In the genomic region with DNA sequence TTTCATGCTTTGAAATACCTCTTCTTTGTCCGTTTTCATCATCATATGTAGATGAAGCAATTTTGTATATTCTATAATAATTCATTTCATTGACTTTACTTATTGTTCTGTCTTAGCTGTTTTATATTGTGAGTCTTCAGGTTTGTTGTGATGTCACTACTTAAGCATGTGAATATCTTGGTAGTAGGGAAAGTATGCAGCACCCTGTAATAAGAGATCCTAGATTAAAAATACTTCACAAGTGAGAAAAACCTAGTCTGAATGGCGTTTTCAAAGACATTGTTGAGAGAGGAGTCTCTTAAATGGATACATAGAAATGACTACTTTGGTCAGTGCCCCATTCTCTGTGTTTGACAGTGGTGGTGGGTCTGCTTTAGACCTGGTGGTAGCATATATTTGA, we compare ENCODE assay signal across 30 cellular contexts.
DNase-seq lines count a peak whose midpoint lies in the region; ATAC-seq and TF ChIP-seq lines count a peak whose summit lies in the region.
"Had no signal": no experiment of that assay in that cellular context is flagged by ENCODE, and none has a peak within 500 bp of the region (broad histone marks: within the 10 kb centered on the region; RNA-seq: fewer than 3 reads in every experiment).

No MANE protein-coding gene starts in this region.

- TF ChIP-seq CTCF in fibroblast of villous mesenchyme (IDR thresholded peaks at IDR 0.05; ENCODE audit: insufficient read depth, low read depth, low read length) (no peak), omental fat pad (IDR thresholded peaks at IDR 0.05) (no peak)

- H3K9me3 Mint-ChIP-seq in CD4-positive, alpha-beta memory T cell, result peaks cover 0 to 2% (median 0%) of the 10 kb centered on the region in 8 donors
- H3K9me3 Mint-ChIP-seq: activated T-helper 17 cell treated with anti-CD3 and anti-CD28 coated beads, Interleukin-2, amount 50 U/mL, for 72 hours; mesothelial cell of epicardium; naive thymus-derived CD4-positive, alpha-beta T cell; stimulated activated naive CD8-positive, alpha-beta T cell treated with anti-CD3 and anti-CD28 coated beads, Interleukin-15, Interleukin-2, amounts not matched to agents 100 ng/mL and 50 ng/mL, for 24 hours had no signal

- H3K36me3 ChIP-seq in CD4-positive, alpha-beta memory T cell (ENCODE audit: insufficient read depth, low read length), result no peaks in the 10 kb centered on the region
- H3K36me3 ChIP-seq: thoracic aorta, uterus had no signal

- CTCF ChIA-PET in CD4-positive, alpha-beta memory T cell (lab: Charles Lee; ENCODE audit: partially characterized antibody), result no interaction called here

- H3K4me3 Mint-ChIP-seq in CD4-positive, alpha-beta memory T cell, result no peak overlapping the region
- H3K4me3 Mint-ChIP-seq: activated naive CD8-positive, alpha-beta T cell; activated T-helper 17 cell treated with anti-CD3 and anti-CD28 coated beads, Interleukin-2, amount 50 U/mL, for 72 hours; mesothelial cell of epicardium; naive thymus-derived CD4-positive, alpha-beta T cell; stimulated activated naive CD8-positive, alpha-beta T cell treated with anti-CD3 and anti-CD28 coated beads, Interleukin-15, Interleukin-2, amounts not matched to agents 100 ng/mL and 50 ng/mL, for 24 hours had no signal

- H3K4me3 ChIP-seq in fibroblast of villous mesenchyme (ENCODE audit: low read depth, low read length), result no peak overlapping the region
- H3K4me3 ChIP-seq in CD4-positive, alpha-beta memory T cell (ENCODE audit: low read length in 2 of 2), result no peak overlapping the region
- H3K4me3 ChIP-seq: body of pancreas, SK-N-MC, thoracic aorta, uterus had no signal

- H3K9me3 ChIP-seq in CD4-positive, alpha-beta memory T cell (ENCODE audit: control insufficient read depth in 1 of 2, low read length in 2 of 2), result no peaks in the 10 kb centered on the region
- H3K9me3 ChIP-seq: body of pancreas, thoracic aorta, uterus had no signal

- intact Hi-C loops in CD4-positive, alpha-beta memory T cell (cut with micrococcal nuclease), result no loop called here

- ATAC-seq in omental fat pad (ENCODE audit: low FRiP score), result peak; percentile 37
- ATAC-seq: activated T-helper 17 cell treated with anti-CD3 and anti-CD28 coated beads, Interleukin-2, amount 50 U/mL, for 72 hours; body of pancreas; left ventricle myocardium superior; naive thymus-derived CD4-positive, alpha-beta T cell had no signal

- H3K27me3 Mint-ChIP-seq in CD4-positive, alpha-beta memory T cell, result no peaks in the 10 kb centered on the region
- H3K27me3 Mint-ChIP-seq: activated naive CD8-positive, alpha-beta T cell; activated T-helper 17 cell treated with anti-CD3 and anti-CD28 coated beads, Interleukin-2, amount 50 U/mL, for 72 hours; naive thymus-derived CD4-positive, alpha-beta T cell; stimulated activated naive CD8-positive, alpha-beta T cell treated with anti-CD3 and anti-CD28 coated beads, Interleukin-15, Interleukin-2, amounts not matched to agents 100 ng/mL and 50 ng/mL, for 24 hours had no signal

- peaks cover 26 to 32% (median 29%) of the 10 kb centered on the region in 4 donors for H3K4me1 Mint-ChIP-seq in CD4-positive, alpha-beta memory T cell

- peaks cover 24 to 30% of the 10 kb centered on the region in 2 donors for H3K36me3 Mint-ChIP-seq in CD4-positive, alpha-beta memory T cell
- H3K36me3 Mint-ChIP-seq: mesothelial cell of epicardium had no signal

- H3K4me1 ChIP-seq in CD4-positive, alpha-beta memory T cell (ENCODE audit: insufficient read depth, low read length), result peaks cover 4% of the 10 kb centered on the region
- H3K4me1 ChIP-seq: uterus had no signal

- H3K27me3 ChIP-seq in CD4-positive, alpha-beta memory T cell (ENCODE audit: insufficient read depth, low read length), result no peaks in the 10 kb centered on the region
- H3K27me3 ChIP-seq: body of pancreas, uterus had no signal

- peak overlapping the region in 1 of 7 donors; percentile 25 for H3K27ac Mint-ChIP-seq in CD4-positive, alpha-beta memory T cell
- H3K27ac Mint-ChIP-seq: activated naive CD8-positive, alpha-beta T cell; activated T-helper 17 cell treated with anti-CD3 and anti-CD28 coated beads, Interleukin-2, amount 50 U/mL, for 72 hours; mesothelial cell of epicardium; stimulated activated naive CD8-positive, alpha-beta T cell treated with anti-CD3 and anti-CD28 coated beads, Interleukin-15, Interleukin-2, amounts not matched to agents 100 ng/mL and 50 ng/mL, for 24 hours had no signal

- POLR2A ChIA-PET in CD4-positive, alpha-beta memory T cell (lab: Charles Lee; ENCODE audit: partially characterized antibody), result no interaction called here

- H3K27ac ChIP-seq in CD4-positive, alpha-beta memory T cell (ENCODE audit: low read depth, low read length), result no peak overlapping the region
- H3K27ac ChIP-seq: C4-2B, HL-60, SK-N-MC, uterus had no signal

- peak; percentile 12 for DNase-seq in HS-27A (ENCODE audit: low read depth)
- DNase-seq in amniotic epithelial cell (ENCODE audit: low read depth), result peak; percentile 47
- peak; percentile 8 for DNase-seq in fibroblast of villous mesenchyme (ENCODE audit: low read depth)
- DNase-seq in omental fat pad (ENCODE audit: low spot score), result no peak
- DNase-seq in putamen (ENCODE audit: low spot score), result no peak
- no peak for DNase-seq in CD4-positive, alpha-beta memory T cell
- no peak for DNase-seq in activated gamma-delta T cell treated with Interleukin-2 at 50 U/mL for 16 hours
- DNase-seq in activated T-cell treated with anti-CD3 and anti-CD28 coated beads, Interleukin-2, amount 50 U/mL, for 1 hour, result no peak
- DNase-seq: activated CD4-positive, alpha-beta T cell treated with anti-CD3 and anti-CD28 coated beads, Interleukin-2, amount 50 U/mL, for 4 hours; activated CD8-positive, alpha-beta memory T cell treated with anti-CD3 and anti-CD28 coated beads, Interleukin-2, amount 50 U/mL, for 4 hours; body of pancreas; DMS79 treated with DMSO at 0.1 percent for 48 hours; foreskin melanocyte; left ventricle myocardium superior; naive thymus-derived CD4-positive, alpha-beta T cell; NCI-H1105 treated with DMSO at 0.1 percent for 48 hours; NCI-H2081; NCI-H345; NCI-H82; nucleus accumbens; small intestine; uterus had no signal

Comparison
In these comparisons a context has a peak if more than half of its experiments do, and no peak if none do; other contexts are left out.
1. DNase-seq: peak in HS-27A (single experiment), amniotic epithelial cell (single experiment) and fibroblast of villous mesenchyme (single experiment); none in omental fat pad (single experiment), putamen (single experiment), CD4-positive, alpha-beta memory T cell (0 of 5), activated gamma-delta T cell treated with Interleukin-2 at 50 U/mL for 16 hours (single experiment) and activated T-cell treated with anti-CD3 and anti-CD28 coated beads, Interleukin-2, amount 50 U/mL, for 1 hour (single experiment).